In the genomic region with DNA sequence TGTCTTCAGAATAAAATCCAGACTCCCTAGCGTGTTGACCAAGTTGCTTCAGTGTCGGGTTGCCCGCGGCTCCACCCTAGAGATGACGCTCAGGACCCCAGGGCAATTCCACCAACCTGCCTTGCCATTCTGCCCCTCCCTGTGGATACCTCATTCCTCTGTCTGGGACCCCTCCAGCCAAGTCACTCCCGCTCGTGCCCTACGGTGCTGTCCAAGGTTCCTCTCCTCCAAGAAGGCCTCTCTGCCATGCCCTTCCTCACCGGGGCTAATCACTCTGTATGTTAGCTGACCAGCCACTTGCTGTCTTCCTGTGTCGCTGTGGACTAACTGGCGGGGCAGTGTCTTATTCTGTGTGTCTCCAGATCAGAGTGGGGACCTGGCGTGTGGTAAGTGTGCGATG, we compare ENCODE assay signal across 23 cellular contexts. TPM values are rescaled to one million over a fixed set of nuclear protein-coding genes. Genes with fewer than 3 reads are reported as not detected.
"Had no signal": no experiment of that assay in that cellular context is flagged by ENCODE, and none has a peak within 500 bp of the region (broad histone marks: within the 10 kb centered on the region; RNA-seq: fewer than 3 reads in every experiment).

No MANE protein-coding gene starts in this region.

- H3K4me1 Mint-ChIP-seq: activated CD4-positive, alpha-beta memory T cell treated with anti-CD3 and anti-CD28 coated beads, Interleukin-2, amount 10 ng/mL, durations not matched to agents 7 days and 5 days; activated CD4-positive, alpha-beta T cell treated with anti-CD3 and anti-CD28 coated beads, Interleukin-2, amount 10 ng/mL, durations not matched to agents 7 days and 5 days; naive thymus-derived CD4-positive, alpha-beta T cell had no signal

- H3K27me3 Mint-ChIP-seq: activated CD4-positive, alpha-beta memory T cell treated with anti-CD3 and anti-CD28 coated beads, Interleukin-2, amount 10 ng/mL, durations not matched to agents 7 days and 5 days; activated CD4-positive, alpha-beta T cell treated with anti-CD3 and anti-CD28 coated beads, Interleukin-2, amount 10 ng/mL, durations not matched to agents 7 days and 5 days; activated T-cell treated with anti-CD3 and anti-CD28 coated beads, Interleukin-2, amount 50 U/mL, for 24 hours had no signal

- DNase-seq: activated CD4-positive, alpha-beta memory T cell treated with anti-CD3 and anti-CD28 coated beads, Interleukin-2, amount 10 ng/mL, durations not matched to agents 7 days and 5 days; activated CD4-positive, alpha-beta T cell treated with anti-CD3 and anti-CD28 coated beads for 1 hour; activated CD4-positive, alpha-beta T cell treated with anti-CD3 and anti-CD28 coated beads, Interleukin-2, amount 10 ng/mL, durations not matched to agents 7 days and 5 days; activated CD8-positive, alpha-beta memory T cell treated with anti-CD3 and anti-CD28 coated beads, Interleukin-2, amount 50 U/mL, for 48 hours; activated gamma-delta T cell; activated naive CD4-positive, alpha-beta T cell treated with anti-CD3 and anti-CD28 coated beads, Interleukin-2, amount 50 U/mL, for 16 hours; activated T-cell treated with anti-CD3 and anti-CD28 coated beads, Interleukin-2, amount 50 U/mL, for 24 hours; amniotic stem cell; caudate nucleus; foreskin keratinocyte; heart right ventricle; left cardiac atrium; mammary epithelial cell; midbrain; naive thymus-derived CD4-positive, alpha-beta T cell; right cardiac atrium; spleen; stimulated activated naive CD4-positive, alpha-beta T cell; T-helper 2 cell; tibial artery; upper lobe of right lung had no signal

- H3K4me3 ChIP-seq: esophagus muscularis mucosa, heart right ventricle, spleen, suprapubic skin, tibial artery, upper lobe of right lung had no signal

- H3K9me3 Mint-ChIP-seq: activated CD4-positive, alpha-beta memory T cell treated with anti-CD3 and anti-CD28 coated beads, Interleukin-2, amount 10 ng/mL, durations not matched to agents 7 days and 5 days; activated CD4-positive, alpha-beta T cell treated with anti-CD3 and anti-CD28 coated beads, Interleukin-2, amount 10 ng/mL, durations not matched to agents 7 days and 5 days had no signal

- H3K36me3 Mint-ChIP-seq: naive thymus-derived CD4-positive, alpha-beta T cell had no signal

- H3K36me3 ChIP-seq: esophagus muscularis mucosa, heart right ventricle, spleen, suprapubic skin, tibial artery, upper lobe of right lung had no signal

- H3K9me3 ChIP-seq: esophagus muscularis mucosa, heart right ventricle, suprapubic skin, tibial artery, upper lobe of right lung had no signal

- H3K27ac Mint-ChIP-seq: activated CD4-positive, alpha-beta memory T cell treated with anti-CD3 and anti-CD28 coated beads, Interleukin-2, amount 10 ng/mL, durations not matched to agents 7 days and 5 days; activated CD4-positive, alpha-beta T cell treated with anti-CD3 and anti-CD28 coated beads, Interleukin-2, amount 10 ng/mL, durations not matched to agents 7 days and 5 days; activated T-cell treated with anti-CD3 and anti-CD28 coated beads, Interleukin-2, amount 50 U/mL, for 24 hours; naive thymus-derived CD4-positive, alpha-beta T cell had no signal

- H3K4me3 Mint-ChIP-seq: activated CD4-positive, alpha-beta memory T cell treated with anti-CD3 and anti-CD28 coated beads, Interleukin-2, amount 10 ng/mL, durations not matched to agents 7 days and 5 days; activated CD4-positive, alpha-beta T cell treated with anti-CD3 and anti-CD28 coated beads, Interleukin-2, amount 10 ng/mL, durations not matched to agents 7 days and 5 days; activated T-cell treated with anti-CD3 and anti-CD28 coated beads, Interleukin-2, amount 50 U/mL, for 24 hours; naive thymus-derived CD4-positive, alpha-beta T cell had no signal

- ATAC-seq: foreskin keratinocyte; heart right ventricle; left cardiac atrium; naive thymus-derived CD4-positive, alpha-beta T cell; right cardiac atrium; upper lobe of right lung had no signal

- H3K27ac ChIP-seq: esophagus muscularis mucosa, foreskin keratinocyte, heart right ventricle, spleen, suprapubic skin, tibial artery, upper lobe of right lung had no signal

- H3K4me1 ChIP-seq: esophagus muscularis mucosa, foreskin keratinocyte, heart right ventricle, spleen, suprapubic skin, tibial artery, upper lobe of right lung had no signal

- H3K27me3 ChIP-seq: esophagus muscularis mucosa, foreskin keratinocyte, heart right ventricle, spleen, suprapubic skin, tibial artery, upper lobe of right lung had no signal

RNA-seq across cellular contexts. Expression of gene TENM3, which starts 46.6 kb away (rescaled TPM):
- total RNA-seq: activated CD4-positive, alpha-beta memory T cell treated with anti-CD3 and anti-CD28 coated beads, Interleukin-2, amount 10 ng/mL, durations not matched to agents 7 days and 5 days; activated CD4-positive, alpha-beta T cell treated with anti-CD3 and anti-CD28 coated beads, Interleukin-2, amount 10 ng/mL, durations not matched to agents 7 days and 5 days; naive thymus-derived CD4-positive, alpha-beta T cell had no signal
- polyA plus RNA-seq: naive thymus-derived CD4-positive, alpha-beta T cell had no signal
